ENCODE assay signal across 8 cellular contexts in the genomic region with DNA sequence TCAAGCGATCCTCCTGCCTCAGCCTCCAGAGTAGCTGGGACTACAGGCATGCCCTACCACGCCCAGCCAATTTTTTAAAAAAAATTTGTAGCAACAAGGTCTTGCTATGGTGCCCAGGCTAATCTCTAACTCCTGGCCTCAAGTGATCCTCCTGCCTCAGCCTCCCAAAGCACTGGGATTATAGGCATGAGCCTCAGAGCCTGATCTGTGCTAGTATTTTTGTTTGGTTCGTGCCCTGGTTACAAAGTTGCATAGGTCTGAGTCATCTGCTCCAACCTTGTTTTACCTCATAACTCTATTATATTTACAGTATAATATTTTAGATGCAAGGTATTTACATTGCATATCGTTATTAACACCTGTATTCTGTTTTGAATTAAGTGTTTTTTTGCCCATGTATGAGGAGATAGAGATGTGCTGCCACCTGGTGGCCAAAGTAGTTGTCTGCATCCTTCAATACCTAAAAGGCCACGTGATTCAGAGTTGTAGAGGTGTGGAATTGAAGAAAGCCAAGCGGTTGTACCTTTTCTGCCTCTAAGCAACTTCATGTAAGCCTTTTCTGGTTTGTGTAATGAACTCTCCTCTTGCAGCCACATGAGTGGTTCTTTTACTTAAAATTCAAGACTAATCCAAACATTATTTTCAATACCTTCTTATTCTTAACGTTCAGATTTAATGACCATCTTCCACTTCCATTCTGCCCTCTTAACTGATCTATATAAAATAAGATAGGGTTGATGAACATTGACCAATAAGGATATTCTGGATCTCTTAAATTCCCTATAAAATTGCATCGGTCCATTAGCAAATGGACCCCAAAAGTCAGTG. TPM values are rescaled to one million over a fixed set of nuclear protein-coding genes. Genes with fewer than 3 reads are reported as not detected.
DNase-seq lines count a peak whose midpoint lies in the region; ATAC-seq, FAIRE-seq and TF ChIP-seq lines count a peak whose summit lies in the region.

No MANE protein-coding gene starts in this region.

- H4K20me1 ChIP-seq in MM.1S (ENCODE audit: insufficient read depth, low read length), result no peaks in the 10 kb centered on the region

- no peak overlapping the region for H3K4me2 ChIP-seq in MM.1S (ENCODE audit: low read depth, low read length)

- intact Hi-C loops in posterior cingulate gyrus (cut with DNase I), result loop anchor here (10.0 kb wide), 1 partner anchor 494 kb away; no protein-coding TSS in a partner anchor

- no peak overlapping the region for H3K4me3 ChIP-seq in MM.1S (ENCODE audit: low read length)
- no peak overlapping the region for H3K4me3 ChIP-seq in SJSA1
- no peak overlapping the region for H3K4me3 ChIP-seq in gastroesophageal sphincter

- H3K4me1 ChIP-seq in MM.1S (ENCODE audit: low read length), result no peaks in the 10 kb centered on the region
- H3K4me1 ChIP-seq in SJSA1 (replicated peaks), result no peaks in the 10 kb centered on the region
- peaks cover 0 to 7% (median 0%) of the 10 kb centered on the region in 3 donors for H3K4me1 ChIP-seq in gastroesophageal sphincter

- no peaks in the 10 kb centered on the region for H3K79me2 ChIP-seq in MM.1S (ENCODE audit: low read length)

- H3F3A ChIP-seq in MM.1S (ENCODE audit: insufficient read depth, low read length), result no peaks in the 10 kb centered on the region

- TF ChIP-seq POLR2A in gastroesophageal sphincter (IDR thresholded peaks at IDR 0.05), result no peak

- 40 to 48% methylated on average over 5 to 7 of the region's 8 CpGs for WGBS in gastroesophageal sphincter (ENCODE audit: low coverage in 1 of 2), 2 donors

- TF ChIP-seq CTCF in D721Med (IDR thresholded peaks at IDR 0.05; ENCODE audit: insufficient read depth, missing control alignments), result peak; percentile 83
- peak; percentile 81 for TF ChIP-seq CTCF in MM.1S (IDR thresholded peaks at IDR 0.05; ENCODE audit: low read length)
- peak; percentile 85 to 97 (median 91) for TF ChIP-seq CTCF in gastroesophageal sphincter (IDR thresholded peaks at IDR 0.05)

- H3K9ac ChIP-seq in MM.1S (ENCODE audit: low read length), result no peak overlapping the region

- H3K36me3 ChIP-seq in MM.1S (replicated peaks; ENCODE audit: insufficient read depth, low read length) (no peaks in the 10 kb centered on the region), SJSA1 (0 out of 2 replicates have a peak, but pooled peaks cover 4% of the 10 kb centered on the region), gastroesophageal sphincter (peaks cover 0 to 67% of the 10 kb centered on the region in 2 donors)

- H3K27me3 ChIP-seq in MM.1S (replicated peaks; ENCODE audit: insufficient read depth, low read length), result no peaks in the 10 kb centered on the region
- H3K27me3 ChIP-seq in SJSA1 (replicated peaks), result no peaks in the 10 kb centered on the region
- no peaks in the 10 kb centered on the region for H3K27me3 ChIP-seq in gastroesophageal sphincter

- DNase-seq in D721Med (ENCODE audit: insufficient read length, low spot score) (no peak), MM.1S (peak; percentile 82), SJSA1 (ENCODE audit: low read depth in 1 of 2, low spot score in 2 of 2) (peak; percentile 42 to 53), posterior cingulate gyrus (peak in 9 of 10 donors; percentile 23 to 93 (median 64)), ureter (ENCODE audit: low spot score) (peak; percentile 64)
- DNase-seq in activated effector memory CD4-positive, alpha-beta T cell treated with anti-CD3 and anti-CD28 coated beads, Interleukin-2, amount 50 U/mL, for 16 hours, result peak; percentile 91

- no peak for TF ChIP-seq EP300 in gastroesophageal sphincter (IDR thresholded peaks at IDR 0.05)

- H2AFZ ChIP-seq in MM.1S (ENCODE audit: low read length), result no peak overlapping the region

- ATAC-seq in GM21786 (IDR thresholded peaks at IDR 0.05; ENCODE audit: unreplicated experiment), result peak; percentile 82
- peak; percentile 55 for ATAC-seq in gastroesophageal sphincter

- no peak overlapping the region for H3K27ac ChIP-seq in MM.1S (ENCODE audit: low read length)
- no peak overlapping the region for H3K27ac ChIP-seq in SJSA1
- no peak overlapping the region for H3K27ac ChIP-seq in gastroesophageal sphincter

- peak; percentile 97 for FAIRE-seq in D721Med (lab: Jason Lieb, UNC)

- no peaks in the 10 kb centered on the region for H3K9me3 ChIP-seq in MM.1S (replicated peaks; ENCODE audit: insufficient read depth, low read length)
- H3K9me3 ChIP-seq in SJSA1 (replicated peaks), result no peaks in the 10 kb centered on the region
- H3K9me3 ChIP-seq in gastroesophageal sphincter, result no peaks in the 10 kb centered on the region

- no peaks in the 10 kb centered on the region for H3K9me2 ChIP-seq in MM.1S (replicated peaks; ENCODE audit: insufficient read depth, low read length)

RNA-seq across cellular contexts. Expression of gene CABYR, which starts 19.9 kb away (rescaled TPM):
- 9.3 and 9.5 TPM in 2 replicates for total RNA-seq in SJSA1 (2014; rRNA removed; shearing (Covaris generic))
- total RNA-seq in gastroesophageal sphincter (1 to 10 TPM; 1.7 to 6.7 (median 3.3) TPM), ureter (6.7 TPM)
